ENCODE assay signal across 26 cellular contexts in the genomic region with DNA sequence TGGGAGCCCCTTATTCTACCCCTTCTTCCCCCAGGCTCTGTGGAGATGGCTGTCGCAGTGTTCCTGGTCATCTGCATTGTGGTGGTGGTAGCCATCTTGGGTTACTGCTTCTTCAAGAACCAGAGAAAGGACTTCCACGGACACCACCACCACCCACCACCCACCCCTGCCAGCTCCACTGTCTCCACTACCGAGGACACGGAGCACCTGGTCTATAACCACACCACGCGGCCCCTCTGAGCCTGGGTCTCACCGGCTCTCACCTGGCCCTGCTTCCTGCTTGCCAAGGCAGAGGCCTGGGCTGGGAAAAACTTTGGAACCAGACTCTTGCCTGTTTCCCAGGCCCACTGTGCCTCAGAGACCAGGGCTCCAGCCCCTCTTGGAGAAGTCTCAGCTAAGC. TPM values are rescaled to one million over a fixed set of nuclear protein-coding genes. Genes with fewer than 3 reads are reported as not detected.
DNase-seq lines count a peak whose midpoint lies in the region; ATAC-seq and TF ChIP-seq lines count a peak whose summit lies in the region.
"Had no signal": no experiment of that assay in that cellular context is flagged by ENCODE, and none has a peak within 500 bp of the region (broad histone marks: within the 10 kb centered on the region; RNA-seq: fewer than 3 reads in every experiment).

No MANE protein-coding gene starts in this region.

- H3K4me1 Mint-ChIP-seq in WTC11, result peaks cover 22% of the 10 kb centered on the region
- H3K4me1 Mint-ChIP-seq in activated CD4-positive, alpha-beta T cell treated with anti-CD3 and anti-CD28 coated beads, Interleukin-2, amount 10 ng/mL, durations not matched to agents 7 days and 5 days, result peaks cover 19% of the 10 kb centered on the region

- POLR2A ChIA-PET in WTC11 (lab: Charles Lee), result interaction anchor here (0.7 to 2.3 kb wide), 2 partner anchors 13 to 37 kb away, joined by 3 to 13 read pairs; a partner anchor contains a TSS
- POLR2A ChIA-PET in activated CD4-positive, alpha-beta T cell treated with anti-CD3 and anti-CD28 coated beads, Interleukin-2, amount 10 ng/mL, durations not matched to agents 7 days and 5 days (lab: Charles Lee), result no interaction called here

- H3K4me1 ChIP-seq in HUES48 (ENCODE audit: control insufficient read depth, insufficient read depth, low read length), result no peaks in the 10 kb centered on the region
- peaks cover 40% of the 10 kb centered on the region for H3K4me1 ChIP-seq in mucosa of stomach (ENCODE audit: control insufficient read depth, insufficient read depth, low read length)
- H3K4me1 ChIP-seq in transverse colon, result peaks cover 3 to 50% (median 39%) of the 10 kb centered on the region in 4 donors
- H3K4me1 ChIP-seq: BE2C, parathyroid adenoma had no signal

- peak overlapping the region; percentile 94; the same call in 1 of the 2 replicates for H3K27ac Mint-ChIP-seq in WTC11
- no peak overlapping the region for H3K27ac Mint-ChIP-seq in activated CD4-positive, alpha-beta T cell treated with anti-CD3 and anti-CD28 coated beads, Interleukin-2, amount 10 ng/mL, durations not matched to agents 7 days and 5 days
- H3K27ac Mint-ChIP-seq: activated CD4-positive, alpha-beta T cell treated with anti-CD3 and anti-CD28 coated beads, Interleukin-2, amount 10 ng/mL, durations not matched to agents 24 days and 14 days; activated naive CD8-positive, alpha-beta T cell treated with anti-CD3 and anti-CD28 coated beads for 36 hours; activated T-helper 2 cell treated with anti-CD3 and anti-CD28 coated beads, Interferon-gamma antibody, Interleukin-2, Interleukin-4, amounts not matched to agents 10 μg/mL and 5 μg/mL and 100 μg/mL, durations not matched to agents 14 hours and 24 hours and 36 hours had no signal

- intact Hi-C loops in transverse colon (cut with DNase I; ENCODE audit: low total_unique reads) (no loop called here), left ventricle myocardium superior (cut with micrococcal nuclease) (no loop called here)

- H3K4me3 ChIP-seq in HUES48 (ENCODE audit: low read depth, low read length), result no peak overlapping the region
- no peak overlapping the region for H3K4me3 ChIP-seq in mucosa of stomach (ENCODE audit: low read length)
- H3K4me3 ChIP-seq in transverse colon, result no peak overlapping the region
- H3K4me3 ChIP-seq: MG63 had no signal

- H3K27me3 ChIP-seq in HUES48 (ENCODE audit: control insufficient read depth, insufficient read depth, low read length) (no peaks in the 10 kb centered on the region), mucosa of stomach (ENCODE audit: control insufficient read depth, insufficient read depth, low read length) (no peaks in the 10 kb centered on the region), transverse colon (no peaks in the 10 kb centered on the region)
- H3K27me3 ChIP-seq: BE2C, MG63 had no signal

- TF ChIP-seq CTCF in WTC11 (IDR thresholded peaks at IDR 0.05) (no peak), transverse colon (IDR thresholded peaks at IDR 0.05) (no peak)

- TF ChIP-seq EP300 in transverse colon (IDR thresholded peaks at IDR 0.05; ENCODE audit: low read depth), result no peak

- peaks cover 32% of the 10 kb centered on the region for H3K36me3 Mint-ChIP-seq in WTC11
- no peaks in the 10 kb centered on the region for H3K36me3 Mint-ChIP-seq in activated CD4-positive, alpha-beta T cell treated with anti-CD3 and anti-CD28 coated beads, Interleukin-2, amount 10 ng/mL, durations not matched to agents 7 days and 5 days (ENCODE audit: low read depth)
- H3K36me3 Mint-ChIP-seq: activated naive CD8-positive, alpha-beta T cell treated with anti-CD3 and anti-CD28 coated beads for 36 hours had no signal

- no peaks in the 10 kb centered on the region for H3K9me3 Mint-ChIP-seq in WTC11
- H3K9me3 Mint-ChIP-seq in activated CD4-positive, alpha-beta T cell treated with anti-CD3 and anti-CD28 coated beads, Interleukin-2, amount 10 ng/mL, durations not matched to agents 7 days and 5 days, result no peaks in the 10 kb centered on the region
- H3K9me3 Mint-ChIP-seq: activated CD4-positive, alpha-beta T cell treated with anti-CD3 and anti-CD28 coated beads, Interleukin-2, amount 10 ng/mL, durations not matched to agents 24 days and 14 days; activated naive CD8-positive, alpha-beta T cell treated with anti-CD3 and anti-CD28 coated beads for 36 hours; activated T-helper 2 cell treated with anti-CD3 and anti-CD28 coated beads, Interferon-gamma antibody, Interleukin-2, Interleukin-4, amounts not matched to agents 10 μg/mL and 5 μg/mL and 100 μg/mL, durations not matched to agents 14 hours and 24 hours and 36 hours; naive thymus-derived CD4-positive, alpha-beta T cell; stimulated activated naive CD8-positive, alpha-beta T cell treated with anti-CD3 and anti-CD28 coated beads, Interleukin-15, amount 100 ng/mL, for 72 hours had no signal

- no peak overlapping the region for H3K4me3 Mint-ChIP-seq in WTC11
- H3K4me3 Mint-ChIP-seq in activated CD4-positive, alpha-beta T cell treated with anti-CD3 and anti-CD28 coated beads, Interleukin-2, amount 10 ng/mL, durations not matched to agents 7 days and 5 days, result no peak overlapping the region
- H3K4me3 Mint-ChIP-seq: activated CD4-positive, alpha-beta T cell treated with anti-CD3 and anti-CD28 coated beads, Interleukin-2, amount 10 ng/mL, durations not matched to agents 24 days and 14 days; activated naive CD8-positive, alpha-beta T cell treated with anti-CD3 and anti-CD28 coated beads for 36 hours; naive thymus-derived CD4-positive, alpha-beta T cell; stimulated activated naive CD8-positive, alpha-beta T cell treated with anti-CD3 and anti-CD28 coated beads, Interleukin-15, amount 100 ng/mL, for 72 hours had no signal

- TF ChIP-seq POLR2A in transverse colon (IDR thresholded peaks at IDR 0.05), result no peak

- 61% methylated on average over 6 of the region's 7 CpGs; no CpG with 5 or more reads in 1 of the 2 donors for WGBS in transverse colon (ENCODE audit: low coverage in 1 of 2), 2 donors

- in situ Hi-C loops in transverse colon (cut with MboI; ENCODE audit: low pct_ligation_motif_present in 1 of 4, low pct_unique_long_range_greater_than_20kb in 1 of 4, low sequenced_read_pairs in 3 of 4), result loop anchor here in 1 of 4 donors (5.0 kb wide), 1 partner anchor 36 kb away; a partner anchor contains a TSS

- no peaks in the 10 kb centered on the region for H3K27me3 Mint-ChIP-seq in WTC11 (ENCODE audit: low read depth)
- H3K27me3 Mint-ChIP-seq in activated CD4-positive, alpha-beta T cell treated with anti-CD3 and anti-CD28 coated beads, Interleukin-2, amount 10 ng/mL, durations not matched to agents 7 days and 5 days, result peaks cover 5% of the 10 kb centered on the region
- H3K27me3 Mint-ChIP-seq: activated naive CD8-positive, alpha-beta T cell treated with anti-CD3 and anti-CD28 coated beads for 36 hours; naive thymus-derived CD4-positive, alpha-beta T cell; stimulated activated naive CD8-positive, alpha-beta T cell treated with anti-CD3 and anti-CD28 coated beads, Interleukin-15, amount 100 ng/mL, for 72 hours had no signal

- H3K9ac ChIP-seq in HUES48 (ENCODE audit: low read depth, low read length) (no peak overlapping the region), mucosa of stomach (ENCODE audit: low read length) (peak overlapping the region; percentile 28)
- H3K9ac ChIP-seq: parathyroid adenoma had no signal

- H3K27ac ChIP-seq in HUES48 (ENCODE audit: low read depth, low read length) (peak overlapping the region; percentile 33), transverse colon (peak overlapping the region; percentile 73 to 83 (median 76))
- H3K27ac ChIP-seq: parathyroid adenoma had no signal

- H3K36me3 ChIP-seq in HUES48 (ENCODE audit: control insufficient read depth, insufficient read depth, low read length) (peaks cover 58% of the 10 kb centered on the region), mucosa of stomach (ENCODE audit: control insufficient read depth, insufficient read depth, low read length) (peaks cover 15% of the 10 kb centered on the region), transverse colon (peaks cover 0 to 7% (median 0%) of the 10 kb centered on the region in 4 donors)
- H3K36me3 ChIP-seq: BE2C, MG63 had no signal

- H3K9me3 ChIP-seq in HUES48 (ENCODE audit: control insufficient read depth, insufficient read depth, low read length) (no peaks in the 10 kb centered on the region), mucosa of stomach (ENCODE audit: control insufficient read depth, low read length) (no peaks in the 10 kb centered on the region), transverse colon (no peaks in the 10 kb centered on the region)
- H3K9me3 ChIP-seq: BE2C, MG63 had no signal

- DNase-seq in WTC11 (ENCODE audit: low spot score) (no peak), transverse colon (no peak), DMS114 treated with DMSO at 0.1 percent for 48 hours (lab: John Stamatoyannopoulos, UW; ENCODE audit: unreplicated experiment) (no peak), left ventricle myocardium superior (no peak), cerebellar cortex (ENCODE audit: low spot score) (no peak)
- no peak for DNase-seq in activated CD4-positive, alpha-beta T cell treated with anti-CD3 and anti-CD28 coated beads, Interleukin-2, amount 10 ng/mL, durations not matched to agents 7 days and 5 days
- DNase-seq: activated CD4-positive, alpha-beta T cell treated with anti-CD3 and anti-CD28 coated beads, Interleukin-2, amount 10 ng/mL, durations not matched to agents 24 days and 14 days; activated naive CD8-positive, alpha-beta T cell treated with anti-CD3 and anti-CD28 coated beads for 36 hours; BE2C; foreskin melanocyte; hippocampal formation; MG63; naive thymus-derived CD4-positive, alpha-beta T cell; NCI-H2171; NCI-H526; Right ventricle myocardium superior; stimulated activated CD4-positive, alpha-beta T cell treated with anti-CD3 and anti-CD28 coated beads, Interleukin-4, amount 100 ng/mL, for 4 hours; stimulated activated naive CD8-positive, alpha-beta T cell treated with anti-CD3 and anti-CD28 coated beads, Interleukin-15, amount 100 ng/mL, for 72 hours had no signal

- ATAC-seq in WTC11 (no peak), left ventricle myocardium superior (no peak)

- CTCF ChIA-PET in WTC11 (lab: Charles Lee), result interaction anchor here (1.0 to 10.0 kb wide), 26 partner anchors 10 to 416 kb away, joined by 3 to 500 read pairs (median 10); a partner anchor contains a TSS
- CTCF ChIA-PET in activated CD4-positive, alpha-beta T cell treated with anti-CD3 and anti-CD28 coated beads, Interleukin-2, amount 10 ng/mL, durations not matched to agents 7 days and 5 days (lab: Charles Lee), result interaction anchor here (0.6 to 8.9 kb wide), 9 partner anchors 10 to 1695 kb away, joined by 3 to 165 read pairs (median 11); a partner anchor contains a TSS

RNA-seq across cellular contexts. Expression of a gene that starts 12.9 kb away (rescaled TPM):
- total RNA-seq in WTC11 (2021) (140 to 153 TPM (median 144 TPM) in 3 replicates), transverse colon (100 to 1,000 TPM; 285 to 729 (median 580) TPM), left ventricle myocardium superior (1.0 TPM)
- 1 to 10 TPM; 1.7 to 2.9 TPM for total RNA-seq in activated CD4-positive, alpha-beta T cell treated with anti-CD3 and anti-CD28 coated beads, Interleukin-2, amount 10 ng/mL, durations not matched to agents 7 days and 5 days

RNA-seq across cellular contexts. Expression of a gene that starts 17.3 kb away (rescaled TPM):
- total RNA-seq in WTC11 (2021), result 5.0 to 5.4 TPM (median 5.1 TPM) in 3 replicates
- total RNA-seq in transverse colon, result 1 to 10 TPM; 2.7 to 6.7 (median 4.0) TPM
- total RNA-seq in left ventricle myocardium superior, result not detected
- not detected for total RNA-seq in activated CD4-positive, alpha-beta T cell treated with anti-CD3 and anti-CD28 coated beads, Interleukin-2, amount 10 ng/mL, durations not matched to agents 7 days and 5 days
- total RNA-seq: lung microvascular endothelial cell, Right ventricle myocardium superior had no signal

RNA-seq across cellular contexts. Expression of a gene that starts 28.2 kb away (rescaled TPM):
- total RNA-seq in WTC11 (2021), result 0.25 TPM in 1 of 3 replicates, not detected in the others
- total RNA-seq in transverse colon, result 100 to 1,000 TPM in 3 of 4 donors, 10 to 100 TPM in 1; 19.5 to 256 (median 144) TPM
- total RNA-seq in left ventricle myocardium superior, result not detected
- total RNA-seq in activated CD4-positive, alpha-beta T cell treated with anti-CD3 and anti-CD28 coated beads, Interleukin-2, amount 10 ng/mL, durations not matched to agents 7 days and 5 days, result not detected
- total RNA-seq: activated CD4-positive, alpha-beta T cell treated with anti-CD3 and anti-CD28 coated beads, Interleukin-2, amount 10 ng/mL, durations not matched to agents 24 days and 14 days; activated naive CD8-positive, alpha-beta T cell treated with anti-CD3 and anti-CD28 coated beads for 36 hours; activated T-helper 2 cell treated with anti-CD3 and anti-CD28 coated beads, Interferon-gamma antibody, Interleukin-2, Interleukin-4, amounts not matched to agents 10 μg/mL and 5 μg/mL and 100 μg/mL, durations not matched to agents 14 hours and 24 hours and 36 hours; dermis microvascular lymphatic vessel endothelial cell; lung microvascular endothelial cell; naive thymus-derived CD4-positive, alpha-beta T cell; Right ventricle myocardium superior; skeletal muscle tissue; ureter had no signal

RNA-seq across cellular contexts. Expression of a gene that starts 37.5 kb away (rescaled TPM):
- total RNA-seq in WTC11 (2021) (22.0 to 27.3 TPM (median 24.1 TPM) in 3 replicates), transverse colon (10 to 100 TPM; 18.3 to 58.7 (median 21.0) TPM), left ventricle myocardium superior (22.7 TPM)
- total RNA-seq in activated CD4-positive, alpha-beta T cell treated with anti-CD3 and anti-CD28 coated beads, Interleukin-2, amount 10 ng/mL, durations not matched to agents 7 days and 5 days, result 10 to 100 TPM; 16.2 to 16.6 TPM

RNA-seq across cellular contexts. Expression of a gene that starts 49.5 kb away (rescaled TPM):
- total RNA-seq in WTC11 (2021) (49.8 to 53.0 TPM (median 50.2 TPM) in 3 replicates), transverse colon (10 to 100 TPM in 3 of 4 donors, 1 to 10 TPM in 1; 6.0 to 56.9 (median 22.3) TPM), left ventricle myocardium superior (16.2 TPM)
- 10 to 100 TPM; 42.2 to 44.3 TPM for total RNA-seq in activated CD4-positive, alpha-beta T cell treated with anti-CD3 and anti-CD28 coated beads, Interleukin-2, amount 10 ng/mL, durations not matched to agents 7 days and 5 days

Comparison
In these comparisons a context has a peak if more than half of its experiments do, and no peak if none do; other contexts are left out.
1. RNA of a gene that starts 12.9 kb away (total RNA-seq): 285 to 729 TPM in transverse colon and 140 to 153 TPM in WTC11; 1.7 to 2.9 TPM in activated CD4-positive, alpha-beta T cell treated with anti-CD3 and anti-CD28 coated beads, Interleukin-2, amount 10 ng/mL, durations not matched to agents 7 days and 5 days and 1.0 TPM in left ventricle myocardium superior (single experiment); every median in the first group is over 10 times any median in the second.
2. RNA of a gene that starts 28.2 kb away (total RNA-seq): 19.5 to 256 TPM in transverse colon; 0.25 TPM in WTC11, not detected in left ventricle myocardium superior (single experiment) and not detected in activated CD4-positive, alpha-beta T cell treated with anti-CD3 and anti-CD28 coated beads, Interleukin-2, amount 10 ng/mL, durations not matched to agents 7 days and 5 days; every median in the first group is over 10 times any median in the second.